ENCODE assay signal across 11 cellular contexts in genomic region chr19:16369664-16370576, GRCh38. TPM values are rescaled to one million over a fixed set of nuclear protein-coding genes. Genes with fewer than 3 reads are reported as not detected.
DNase-seq lines count a peak whose midpoint lies in the region; ATAC-seq and TF ChIP-seq lines count a peak whose summit lies in the region.
"Had no signal": no experiment of that assay in that cellular context is flagged by ENCODE, and none has a peak within 500 bp of the region (broad histone marks: within the 10 kb centered on the region; RNA-seq: fewer than 3 reads in every experiment).

No MANE protein-coding gene starts in this region.

- H3K4me1 ChIP-seq in GM23338 (ENCODE audit: insufficient read depth), result peaks cover 8% of the 10 kb centered on the region; the same call in 1 of the 2 replicates
- H3K4me1 ChIP-seq in spleen, result peaks cover 76 to 100% (median 99%) of the 10 kb centered on the region in 6 donors
- H3K4me1 ChIP-seq in PC-9 (replicated peaks; ENCODE audit: insufficient read depth), result no peaks in the 10 kb centered on the region

- no peaks in the 10 kb centered on the region for H3K27me3 ChIP-seq in GM23338 (ENCODE audit: insufficient read depth)
- H3K27me3 ChIP-seq in spleen (replicated peaks in 1 of 7), result peaks cover 0 to 35% (median 0%) of the 10 kb centered on the region in 7 donors
- H3K27me3 ChIP-seq in PC-9 (ENCODE audit: insufficient read depth, low read depth), result no peaks in the 10 kb centered on the region
- H3K27me3 ChIP-seq: gastroesophageal sphincter had no signal

- H3K27ac Mint-ChIP-seq in GM23338, result 0 out of 2 replicates have a peak overlapping the region, but pooled peaks have one; percentile 19
- no peak overlapping the region for H3K27ac Mint-ChIP-seq in activated naive CD4-positive, alpha-beta T cell treated with anti-CD3 and anti-CD28 coated beads, Interleukin-2, amount 10 ng/mL, durations not matched to agents 7 days and 5 days

- no peaks in the 10 kb centered on the region for H3K9me3 Mint-ChIP-seq in GM23338
- H3K9me3 Mint-ChIP-seq in activated naive CD4-positive, alpha-beta T cell treated with anti-CD3 and anti-CD28 coated beads, Interleukin-2, amount 10 ng/mL, durations not matched to agents 7 days and 5 days, result no peaks in the 10 kb centered on the region

- H3K9me3 ChIP-seq in spleen (no peaks in the 10 kb centered on the region), PC-9 (ENCODE audit: insufficient read depth, low read depth) (no peaks in the 10 kb centered on the region)
- H3K9me3 ChIP-seq: gastroesophageal sphincter had no signal

- H3K27me3 Mint-ChIP-seq in GM23338 (ENCODE audit: insufficient read depth, low read depth, poor library complexity), result peaks cover 14% of the 10 kb centered on the region
- H3K27me3 Mint-ChIP-seq in activated naive CD4-positive, alpha-beta T cell treated with anti-CD3 and anti-CD28 coated beads, Interleukin-2, amount 10 ng/mL, durations not matched to agents 7 days and 5 days, result no peaks in the 10 kb centered on the region

- BruUV-seq in PC-9 (replicated peaks; lab: Mats Ljungman, UMichigan), result no TSS peak

- H3K4me3 ChIP-seq in GM23338 (no peak overlapping the region), spleen (peak overlapping the region in 1 of 8 donors; percentile 48), PC-9 (no peak overlapping the region)
- H3K4me3 ChIP-seq: gastroesophageal sphincter had no signal

- H3K36me3 ChIP-seq in GM23338 (ENCODE audit: insufficient read depth) (no peaks in the 10 kb centered on the region), spleen (peaks cover 0 to 15% (median 2%) of the 10 kb centered on the region in 6 donors), PC-9 (ENCODE audit: low read depth) (no peaks in the 10 kb centered on the region)

- H3K4me1 Mint-ChIP-seq in GM23338, result peaks cover 29% of the 10 kb centered on the region
- H3K4me1 Mint-ChIP-seq in activated naive CD4-positive, alpha-beta T cell treated with anti-CD3 and anti-CD28 coated beads, Interleukin-2, amount 10 ng/mL, durations not matched to agents 7 days and 5 days, result peaks cover 24% of the 10 kb centered on the region

- ATAC-seq in GM23338 (no peak), GM21423 (IDR thresholded peaks at IDR 0.05; ENCODE audit: unreplicated experiment) (no peak)
- ATAC-seq: gastroesophageal sphincter had no signal

- TF ChIP-seq POLR2A in spleen (IDR thresholded peaks at IDR 0.05), result no peak

- H2AFZ ChIP-seq in GM23338 (no peak overlapping the region), PC-9 (no peak overlapping the region)

- TF ChIP-seq CTCF in GM23338 (conservative IDR thresholded peaks at IDR 0.05; ENCODE audit: low read depth in 2 of 2) (no peak), spleen (IDR thresholded peaks at IDR 0.05 in 8 of 11, conservative IDR thresholded peaks at IDR 0.05 in 3 of 11) (no peak), PC-9 (conservative IDR thresholded peaks at IDR 0.05) (no peak), GM13977 (IDR thresholded peaks at IDR 0.05; ENCODE audit: extremely low read depth, insufficient read depth, missing control alignments) (no peak)

- H3K36me3 Mint-ChIP-seq in GM23338 (ENCODE audit: low read depth), result peaks cover 13% of the 10 kb centered on the region
- peaks cover 27% of the 10 kb centered on the region for H3K36me3 Mint-ChIP-seq in activated naive CD4-positive, alpha-beta T cell treated with anti-CD3 and anti-CD28 coated beads, Interleukin-2, amount 10 ng/mL, durations not matched to agents 7 days and 5 days

- no peaks in the 10 kb centered on the region for H3K9me2 ChIP-seq in GM23338 (ENCODE audit: insufficient read depth)
- no peaks in the 10 kb centered on the region for H3K9me2 ChIP-seq in PC-9 (ENCODE audit: insufficient read depth)

- no peak overlapping the region for H3K4me3 Mint-ChIP-seq in GM23338
- H3K4me3 Mint-ChIP-seq in activated naive CD4-positive, alpha-beta T cell treated with anti-CD3 and anti-CD28 coated beads, Interleukin-2, amount 10 ng/mL, durations not matched to agents 7 days and 5 days, result no peak overlapping the region

- H3K4me2 ChIP-seq in GM23338 (no peak overlapping the region), PC-9 (no peak overlapping the region)

- no peaks in the 10 kb centered on the region for H3K79me2 ChIP-seq in GM23338 (replicated peaks; ENCODE audit: insufficient read depth)
- no peaks in the 10 kb centered on the region for H3K79me2 ChIP-seq in PC-9 (ENCODE audit: low read depth)

- H3K27ac ChIP-seq in GM23338 (ENCODE audit: low read depth) (no peak overlapping the region), spleen (peak overlapping the region; percentile 69 to 96 (median 90)), PC-9 (no peak overlapping the region)

- in situ Hi-C loops in G401 (cut with HindIII; ENCODE audit: low sequenced_read_pairs), result loop anchor here (25.0 kb wide), 1 partner anchor 133 kb away; no protein-coding TSS in a partner anchor
- in situ Hi-C loops in GM13977 (cut with MboI; ENCODE audit: low pct_unique_long_range_greater_than_20kb, low sequenced_read_pairs, unreplicated experiment), result no loop called here

- CTCF ChIA-PET in activated naive CD4-positive, alpha-beta T cell treated with anti-CD3 and anti-CD28 coated beads, Interleukin-2, amount 10 ng/mL, durations not matched to agents 7 days and 5 days (lab: Charles Lee), result interaction anchor here (0.7 to 1.6 kb wide), 3 partner anchors 13 to 42 kb away, joined by 3 to 6 read pairs (median 3); no protein-coding TSS in a partner anchor
- CTCF ChIA-PET in PC-9 (lab: Charles Lee), result no interaction called here

- 0 out of 2 replicates have a peak, but pooled peaks cover 3% of the 10 kb centered on the region for H3F3A ChIP-seq in GM23338 (replicated peaks; ENCODE audit: low read depth)
- no peaks in the 10 kb centered on the region for H3F3A ChIP-seq in PC-9 (ENCODE audit: insufficient read depth, low read depth)

- no peaks in the 10 kb centered on the region for H4K20me1 ChIP-seq in GM23338 (replicated peaks; ENCODE audit: insufficient read depth)
- H4K20me1 ChIP-seq in PC-9 (ENCODE audit: insufficient read depth), result 0 out of 2 replicates have a peak, but pooled peaks cover 4% of the 10 kb centered on the region

- POLR2A ChIA-PET in PC-9 (lab: Charles Lee; ENCODE audit: unreplicated experiment), result interaction anchor here (0.5 kb wide), 1 partner anchor 131 kb away, joined by 8 read pairs; no protein-coding TSS in a partner anchor

- DNase-seq in GM23338 (ENCODE audit: low spot score) (no peak), T-helper 9 cell (peak; percentile 74), spleen (peak; percentile 81), PC-9 (no peak), G401 (ENCODE audit: low spot score) (no peak), GM13977 (ENCODE audit: low spot score) (no peak)
- DNase-seq in activated naive CD4-positive, alpha-beta T cell treated with anti-CD3 and anti-CD28 coated beads, Interleukin-2, amount 10 ng/mL, durations not matched to agents 7 days and 5 days, result peak; percentile 72
- DNase-seq: IMR-90, NCI-H446 had no signal

- WGBS in spleen, 5 donors, result 63 to 76% (median 72%) methylated on average over 17 to 22 of the region's 22 CpGs

- intact Hi-C loops in spleen (cut with DNase I; ENCODE audit: low total_unique reads), result loop anchor here (5.0 kb wide), 1 partner anchor 43 kb away; no protein-coding TSS in a partner anchor
- intact Hi-C loops in PC-9 (cut with micrococcal nuclease; ENCODE audit: unreplicated experiment), result no loop called here

TF ChIP-seq in GM23338, 12 proteins besides CTCF, POLR2A, EP300 and RAD21:
- TF ChIP-seq POLR2AphosphoS5 (IDR thresholded peaks at IDR 0.05; ENCODE audit: low read depth) (no peak), JUNB (IDR thresholded peaks at IDR 0.05; ENCODE audit: unreplicated experiment) (no peak), ZNF114 (CRISPR knock-in tag; IDR thresholded peaks at IDR 0.05) (no peak), ZNF331 (CRISPR knock-in tag; IDR thresholded peaks at IDR 0.05; ENCODE audit: low read depth) (no peak)

RNA-seq across cellular contexts. Expression of gene KLF2, which starts 45.3 kb away (rescaled TPM):
- 0.89 and 0.90 TPM in 2 replicates for total RNA-seq in GM23338 (2014; rRNA removed; shearing (Covaris generic))
- polyA plus RNA-seq in GM23338 (2016; fragmentation: Nextera tagmentation; extraction: Ambion mirVana) (0.43 TPM in 1 of 2 replicates, not detected in the other), spleen (10 to 100 TPM in 2 of 3 donors, 1 to 10 TPM in 1; 9.7 to 27.1 (median 19.5) TPM)
- total RNA-seq in spleen (100 to 1,000 TPM in 6 of 7 donors, 10 to 100 TPM in 1; 86.0 to 179 (median 106) TPM), PC-9 (2021) (1.6 and 2.0 TPM in 2 replicates)
- total RNA-seq in G401 (2014; rRNA removed; shearing (Covaris generic)), result 4.8 TPM in 1 of 2 replicates, not detected in the other

Comparison
In these comparisons a context has a peak if more than half of its experiments do, and no peak if none do; other contexts are left out.
1. DNase-seq: peak in T-helper 9 cell (single experiment), activated naive CD4-positive, alpha-beta T cell treated with anti-CD3 and anti-CD28 coated beads, Interleukin-2, amount 10 ng/mL, durations not matched to agents 7 days and 5 days (single experiment) and spleen (single experiment); none in GM23338 (single experiment), PC-9 (0 of 2), G401 (single experiment) and GM13977 (single experiment).
2. H3K27ac ChIP-seq: peak in spleen (8 of 8); none in GM23338 (single experiment) and PC-9 (single experiment).
3. RNA of gene KLF2, which starts 45.3 kb away (total RNA-seq): 86.0 to 179 TPM in spleen; 4.8 TPM in G401, 1.6 to 2.0 TPM in PC-9 and 0.89 to 0.90 TPM in GM23338; every median in the first group is over 10 times any median in the second.